ENCODE assay signal across 11 cellular contexts in genomic region chr14:105196228-105196960, GRCh38. TPM values are rescaled to one million over a fixed set of nuclear protein-coding genes. Genes with fewer than 3 reads are reported as not detected.
DNase-seq lines count a peak whose midpoint lies in the region; ATAC-seq and TF ChIP-seq lines count a peak whose summit lies in the region.
"Had no signal": no experiment of that assay in that cellular context is flagged by ENCODE, and none has a peak within 500 bp of the region (broad histone marks: within the 10 kb centered on the region; RNA-seq: fewer than 3 reads in every experiment).

No MANE protein-coding gene starts in this region.

- peak; percentile 36 for ATAC-seq in body of pancreas
- ATAC-seq in GM19397 (IDR thresholded peaks at IDR 0.05; ENCODE audit: unreplicated experiment) = no peak
- ATAC-seq in GM18505 (IDR thresholded peaks at IDR 0.05; ENCODE audit: unreplicated experiment) = no peak

- TF ChIP-seq POLR2A in body of pancreas (IDR thresholded peaks at IDR 0.05) (no peak), GM18505 (IDR thresholded peaks at IDR 0.05; ENCODE audit: borderline replicate concordance, extremely low read depth, insufficient read depth, insufficient read length) (no peak)

- H3K4me3 ChIP-seq in body of pancreas (no peak overlapping the region), iPS DF 6.9 (ENCODE audit: low read length) (peak overlapping the region; percentile 6; the same call in 1 of the 2 replicates), neuron (ENCODE audit: low read length) (peak overlapping the region; percentile 42)
- H3K4me3 ChIP-seq: SK-N-MC had no signal

- no peak for TF ChIP-seq CTCF in body of pancreas (IDR thresholded peaks at IDR 0.05)

- H3K27me3 ChIP-seq in body of pancreas (peaks cover 0 to 43% of the 10 kb centered on the region in 2 donors), iPS DF 6.9 (ENCODE audit: control insufficient read depth, insufficient read depth, low read length) (no peaks in the 10 kb centered on the region), neuron (ENCODE audit: insufficient read depth, low read length) (no peaks in the 10 kb centered on the region)

- 11 to 50% methylated on average over 4 to 48 of the region's 58 CpGs for WGBS in body of pancreas, 2 donors
- no CpG with 5 or more reads among the region's 58 CpGs for whole genome bisulfite sequencing in iPS DF 6.9 (ENCODE audit: insufficient coverage, insufficient read length)

- peak; percentile 59 for DNase-seq in ELF-1 (ENCODE audit: low read depth, low spot score)
- DNase-seq in body of pancreas = no peak
- DNase-seq in iPS DF 6.9 (ENCODE audit: low read depth, low spot score) = no peak
- no peak for DNase-seq in D341Med (ENCODE audit: low spot score)
- DNase-seq in foreskin melanocyte = no peak
- DNase-seq: activated CD4-positive, CD25-positive, alpha-beta regulatory T cell treated with anti-CD3 and anti-CD28 coated beads, Interleukin-2, amount 50 U/mL, for 72 hours; NCI-H510A had no signal

- intact Hi-C loops in body of pancreas (cut with DNase I) = no loop called here

- H3K4me1 ChIP-seq in body of pancreas (peaks cover 28% of the 10 kb centered on the region), iPS DF 6.9 (ENCODE audit: control insufficient read depth, insufficient read depth, low read length) (peaks cover 9% of the 10 kb centered on the region; the same call in 1 of the 2 replicates), neuron (ENCODE audit: insufficient read depth, low read length) (peaks cover 33% of the 10 kb centered on the region)

- H3K36me3 ChIP-seq in body of pancreas (replicated peaks in 1 of 2; ENCODE audit: insufficient read depth in 1 of 2, low read depth in 2 of 2) (no peaks in the 10 kb centered on the region), iPS DF 6.9 (ENCODE audit: control insufficient read depth, insufficient read depth, low read length) (no peaks in the 10 kb centered on the region), neuron (ENCODE audit: insufficient read depth, low read length) (no peaks in the 10 kb centered on the region)

- peak overlapping the region; percentile 88 for H2AFZ ChIP-seq in neuron (ENCODE audit: low read depth, low read length)

- H3K27ac ChIP-seq in body of pancreas = peak overlapping the region in 2 of 4 donors; percentile 35 to 46
- H3K27ac ChIP-seq in iPS DF 6.9 (ENCODE audit: low read length) = no peak overlapping the region
- H3K27ac ChIP-seq: SK-N-MC had no signal

- H3K9me3 ChIP-seq in body of pancreas (no peaks in the 10 kb centered on the region), iPS DF 6.9 (ENCODE audit: control insufficient read depth, insufficient read depth, low read length) (no peaks in the 10 kb centered on the region), neuron (ENCODE audit: low read length) (no peaks in the 10 kb centered on the region)

RNA-seq across cellular contexts. Expression of gene NUDT14, which starts 15.3 kb away (rescaled TPM):
- total RNA-seq in body of pancreas = 10 to 100 TPM; 28.8 to 66.9 TPM

RNA-seq across cellular contexts. Expression of gene JAG2, which starts 27.8 kb away (rescaled TPM):
- 10 to 100 TPM; 13.5 to 36.3 TPM for total RNA-seq in body of pancreas

RNA-seq across cellular contexts. Expression of gene BTBD6, which starts 51.9 kb away (rescaled TPM):
- 10 to 100 TPM; 13.0 to 22.4 TPM for total RNA-seq in body of pancreas

Comparison
In these comparisons a context has a peak if more than half of its experiments do, and no peak if none do; other contexts are left out.
1. H3K4me3 ChIP-seq: peak in iPS DF 6.9 (single experiment) and neuron (single experiment); none in body of pancreas (0 of 2).